ENCODE assay signal across 8 cellular contexts in the genomic region with DNA sequence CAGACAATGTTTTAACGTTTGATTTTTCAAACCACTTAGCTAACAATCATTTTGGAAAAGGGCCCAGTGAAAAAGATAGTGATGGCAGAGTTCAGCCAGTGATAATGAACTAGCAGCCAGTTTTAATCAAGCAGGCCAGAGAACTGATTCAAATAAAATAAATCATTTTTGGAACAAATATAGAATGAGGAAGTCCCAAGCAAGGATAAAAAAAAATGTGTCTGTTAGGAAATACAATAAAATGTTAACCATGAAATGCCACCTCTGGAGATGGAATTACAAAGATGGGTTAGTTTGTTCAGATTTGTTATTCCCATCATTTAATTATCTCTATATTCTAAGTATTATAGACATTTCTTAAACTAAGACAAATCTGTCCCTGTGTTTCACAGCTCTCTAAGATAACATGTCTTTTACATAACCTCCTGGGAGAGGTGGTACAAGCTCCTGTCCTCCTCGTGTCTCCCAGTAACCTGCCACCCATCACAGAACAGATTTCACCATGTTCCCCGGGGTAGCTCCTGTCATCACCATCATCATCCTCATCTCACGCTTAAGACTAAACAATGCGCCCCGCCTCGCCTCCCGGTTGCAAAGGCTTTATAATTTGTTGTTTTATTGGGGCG. TPM values are rescaled to one million over a fixed set of nuclear protein-coding genes. Genes with fewer than 3 reads are reported as not detected.
DNase-seq lines count a peak whose midpoint lies in the region; ATAC-seq, FAIRE-seq and TF ChIP-seq lines count a peak whose summit lies in the region.

No MANE protein-coding gene starts in this region.

- DNase-seq in A549 (ENCODE audit: low read depth in 1 of 2, low spot score in 1 of 2) (no peak), NT2/D1 (ENCODE audit: low read depth, low spot score) (no peak), colonic mucosa (no peak), DMS153 treated with DMSO at 0.1 percent for 48 hours (lab: John Stamatoyannopoulos, UW; ENCODE audit: unreplicated experiment) (no peak), GOT3 (lab: John Stamatoyannopoulos, UW) (no peak), T-helper 9 cell (no peak)

- H3K27ac ChIP-seq in A549, result peak overlapping the region; percentile 93 to 95; a peak in 5 of 6 replicates
- H3K27ac ChIP-seq in colonic mucosa, result peak overlapping the region; percentile 81
- H3K27ac ChIP-seq in mucosa of rectum (ENCODE audit: low read depth in 2 of 2, low read length in 2 of 2), result peak overlapping the region; percentile 74 to 91

- no peak for TF ChIP-seq POLR2A in A549 (IDR thresholded peaks at IDR 0.05; ENCODE audit: low read length)

- H3K36me3 ChIP-seq in NT2/D1 (ENCODE audit: insufficient read depth, insufficient read length, low read length), result no peaks in the 10 kb centered on the region
- no peaks in the 10 kb centered on the region for H3K36me3 ChIP-seq in colonic mucosa
- no peaks in the 10 kb centered on the region for H3K36me3 ChIP-seq in mucosa of rectum (ENCODE audit: control insufficient read depth in 2 of 2, insufficient read depth in 2 of 2, low read length in 2 of 2)

- TF ChIP-seq EP300 in A549 (IDR thresholded peaks at IDR 0.05), result no peak

- WGBS in A549 (ENCODE audit: missing lambda C conversion rate), result 4% methylated on average over 9 of the region's 9 CpGs

- TF ChIP-seq RAD21 in A549 (conservative IDR thresholded peaks at IDR 0.05 in 1 of 2, IDR thresholded peaks at IDR 0.05 in 1 of 2), result no peak

- peak overlapping the region; percentile 86 for H3K4me2 ChIP-seq in A549

- POLR2A ChIA-PET in A549 (lab: Yijun Ruan, JAX), result interaction anchor here (0.6 to 1.1 kb wide), 2 partner anchors 12 to 261 kb away, joined by 3 read pairs; a partner anchor contains a TSS

- no peak for TF ChIP-seq CTCF in A549 (IDR thresholded peaks at IDR 0.05)
- no peak for TF ChIP-seq CTCF in colonic mucosa (IDR thresholded peaks at IDR 0.05)

- CTCF ChIA-PET in A549 (lab: Yijun Ruan, JAX), result interaction anchor here (0.6 to 1.7 kb wide), 8 partner anchors 18 to 271 kb away, joined by 3 to 7 read pairs (median 4); no protein-coding TSS in a partner anchor

- FAIRE-seq in A549 (lab: Jason Lieb, UNC), result no peak

- no peaks in the 10 kb centered on the region for H3K9me3 ChIP-seq in A549
- H3K9me3 ChIP-seq in NT2/D1 (ENCODE audit: insufficient read depth, low read length), result no peaks in the 10 kb centered on the region
- no peaks in the 10 kb centered on the region for H3K9me3 ChIP-seq in colonic mucosa
- no peaks in the 10 kb centered on the region for H3K9me3 ChIP-seq in mucosa of rectum (ENCODE audit: control insufficient read depth in 2 of 2, low read length in 2 of 2)

- peaks cover 14% of the 10 kb centered on the region; the same call in 1 of the 3 replicates for H3K4me1 ChIP-seq in A549
- H3K4me1 ChIP-seq in NT2/D1 (ENCODE audit: insufficient read depth, insufficient read length), result no peaks in the 10 kb centered on the region
- peaks cover 4% of the 10 kb centered on the region for H3K4me1 ChIP-seq in colonic mucosa
- peaks cover 12 to 14% of the 10 kb centered on the region in 2 donors for H3K4me1 ChIP-seq in mucosa of rectum (ENCODE audit: control insufficient read depth in 2 of 2, insufficient read depth in 2 of 2, low read length in 2 of 2)

- H3K9ac ChIP-seq in NT2/D1 (ENCODE audit: insufficient read length, low read depth), result peak overlapping the region; percentile 99
- peak overlapping the region; percentile 90 to 91 for H3K9ac ChIP-seq in colonic mucosa (ENCODE audit: low read depth in 2 of 2, low read length in 2 of 2)
- peak overlapping the region; percentile 89 to 95 for H3K9ac ChIP-seq in mucosa of rectum (ENCODE audit: low read depth in 1 of 2, low read length in 2 of 2)

- intact Hi-C loops in colonic mucosa (cut with DNase I), result no loop called here

- H3K4me3 ChIP-seq in A549 (peak overlapping the region; percentile 78), NT2/D1 (ENCODE audit: insufficient read length, low read depth) (peak overlapping the region; percentile 90), colonic mucosa (peak overlapping the region; percentile 87), mucosa of rectum (ENCODE audit: low read length in 2 of 2) (peak overlapping the region; percentile 86 to 90)

- ATAC-seq in A549 (peak; percentile 12 to 16; a peak in 3 of 6 replicates), GM19324 (IDR thresholded peaks at IDR 0.05; ENCODE audit: low FRiP score, unreplicated experiment) (peak; percentile 5)

- H3K27me3 ChIP-seq in NT2/D1 (ENCODE audit: insufficient read depth, insufficient read length) (peaks cover 12% of the 10 kb centered on the region), colonic mucosa (no peaks in the 10 kb centered on the region), mucosa of rectum (ENCODE audit: control insufficient read depth in 2 of 2, insufficient read depth in 2 of 2, low read length in 2 of 2) (no peaks in the 10 kb centered on the region)

TF ChIP-seq in A549, 52 proteins besides CTCF, POLR2A, EP300 and RAD21:
- TF ChIP-seq, protein P1, sequence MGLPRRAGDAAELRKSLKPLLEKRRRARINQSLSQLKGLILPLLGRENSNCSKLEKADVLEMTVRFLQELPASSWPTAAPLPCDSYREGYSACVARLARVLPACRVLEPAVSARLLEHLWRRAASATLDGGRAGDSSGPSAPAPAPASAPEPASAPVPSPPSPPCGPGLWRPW (IDR thresholded peaks at IDR 0.05), result no peak
- TF ChIP-seq CBX8 (IDR thresholded peaks at IDR 0.05) (no peak), CHD2 (IDR thresholded peaks at IDR 0.05; ENCODE audit: low read length, partially characterized antibody) (no peak), CHD4 (IDR thresholded peaks at IDR 0.05; ENCODE audit: borderline replicate concordance) (no peak), CEBPB (IDR thresholded peaks at IDR 0.05) (no peak), HOXB5 (CRISPR knock-in tag; IDR thresholded peaks at IDR 0.05) (no peak), ZSCAN20 (CRISPR knock-in tag; IDR thresholded peaks at IDR 0.05) (no peak), NPAS2 (CRISPR knock-in tag; IDR thresholded peaks at IDR 0.05; ENCODE audit: borderline replicate concordance) (no peak), MAFK (IDR thresholded peaks at IDR 0.05; ENCODE audit: partially characterized antibody) (no peak), GATA3 (IDR thresholded peaks at IDR 0.05; ENCODE audit: borderline replicate concordance) (no peak), RCOR1 (IDR thresholded peaks at IDR 0.05; ENCODE audit: low read depth, low read length) (no peak)
- TF ChIP-seq, protein P2, sequence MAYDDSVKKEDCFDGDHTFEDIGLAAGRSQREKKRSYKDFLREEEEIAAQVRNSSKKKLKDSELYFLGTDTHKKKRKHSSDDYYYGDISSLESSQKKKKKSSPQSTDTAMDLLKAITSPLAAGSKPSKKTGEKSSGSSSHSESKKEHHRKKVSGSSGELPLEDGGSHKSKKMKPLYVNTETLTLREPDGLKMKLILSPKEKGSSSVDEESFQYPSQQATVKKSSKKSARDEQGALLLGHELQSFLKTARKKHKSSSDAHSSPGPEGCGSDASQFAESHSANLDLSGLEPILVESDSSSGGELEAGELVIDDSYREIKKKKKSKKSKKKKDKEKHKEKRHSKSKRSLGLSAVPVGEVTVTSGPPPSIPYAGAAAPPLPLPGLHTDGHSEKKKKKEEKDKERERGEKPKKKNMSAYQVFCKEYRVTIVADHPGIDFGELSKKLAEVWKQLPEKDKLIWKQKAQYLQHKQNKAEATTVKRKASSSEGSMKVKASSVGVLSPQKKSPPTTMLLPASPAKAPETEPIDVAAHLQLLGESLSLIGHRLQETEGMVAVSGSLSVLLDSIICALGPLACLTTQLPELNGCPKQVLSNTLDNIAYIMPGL (CRISPR knock-in tag; IDR thresholded peaks at IDR 0.05; ENCODE audit: borderline replicate concordance), result no peak

RNA-seq across cellular contexts. Expression of a gene that starts 1.0 kb away (rescaled TPM):
- polyA plus RNA-seq in A549 (2011; rRNA removed) (24.1 and 34.1 TPM in 2 replicates), A549 (2017; fragmentation: RNase III; extraction: RNeasy Plus Mini Kit Qiagen cat#74134 plus additional on column Dnase treatment) (11.4 to 13.5 TPM (median 12.2 TPM) in 3 replicates)
- polyA plus RNA-seq in A549 (2012; cell fraction: cytosol; rRNA removed), result 14.1 and 17.5 TPM in 2 replicates
- 48.5 and 62.4 TPM in 2 replicates for polyA plus RNA-seq in A549 (2012; cell fraction: nucleus; rRNA removed)
- polyA minus RNA-seq in A549 (2011; rRNA and poly(A)+ RNA removed), result 83.5 and 87.4 TPM in 2 replicates
- 10 to 100 TPM; 58.2 to 58.9 TPM for total RNA-seq in colonic mucosa
